1 cellular context compared by ENCODE assay signal in genomic region chr2:20050104-20050711, GRCh38.
TF ChIP-seq lines count a peak whose summit lies in the region.

No MANE protein-coding gene starts in this region.

TF ChIP-seq in K562, 482 proteins besides CTCF, POLR2A, EP300 and RAD21 (continued from another document and continues in another):
- TF ChIP-seq E2F6 (IDR thresholded peaks at IDR 0.05; ENCODE audit: borderline replicate concordance in 1 of 2, extremely low read depth in 1 of 2, insufficient read depth in 1 of 2, insufficient read length in 1 of 2, low read depth in 1 of 2, low read length in 1 of 2, poor library complexity in 1 of 2, severe bottlenecking in 1 of 2) (no peak), FUS (optimal IDR thresholded peaks at IDR 0.05; ENCODE audit: low read depth, low read length) (no peak), SRSF9 (IDR thresholded peaks at IDR 0.05; ENCODE audit: borderline replicate concordance, low read depth, low read length) (no peak), RFX1 (IDR thresholded peaks at IDR 0.05) (no peak), HDAC6 (IDR thresholded peaks at IDR 0.05; ENCODE audit: low read depth, low read length) (no peak), GABPB2 (CRISPR knock-in tag; conservative IDR thresholded peaks at IDR 0.05) (no peak), ZNF277 (CRISPR knock-in tag; IDR thresholded peaks at IDR 0.05; ENCODE audit: borderline replicate concordance) (no peak), TEAD4 (IDR thresholded peaks at IDR 0.05; ENCODE audit: low read length) (peak; percentile 84), TEAD4 (CRISPR knock-in tag; IDR thresholded peaks at IDR 0.05; ENCODE audit: borderline replicate concordance) (no peak), TRIM25 (IDR thresholded peaks at IDR 0.05; ENCODE audit: borderline replicate concordance) (no peak), CBFA2T2 (conservative IDR thresholded peaks at IDR 0.05) (peak; percentile 47; the same call in 1 of the 2 replicates), PREB (CRISPR knock-in tag; IDR thresholded peaks at IDR 0.05) (no peak), PPARD (CRISPR knock-in tag; IDR thresholded peaks at IDR 0.05) (no peak), CTCFL (IDR thresholded peaks at IDR 0.05; ENCODE audit: borderline replicate concordance, insufficient read depth, low read depth, low read length, poor library complexity, severe bottlenecking) (no peak), ZBTB7A (IDR thresholded peaks at IDR 0.05; ENCODE audit: borderline replicate concordance, control insufficient read depth, low read depth, low read length) (no peak), ZHX1 (conservative IDR thresholded peaks at IDR 0.05; ENCODE audit: low read length) (no peak), MTA3 (IDR thresholded peaks at IDR 0.05; ENCODE audit: borderline replicate concordance) (no peak; the same call in 1 of the 2 replicates), TRIM24 (IDR thresholded peaks at IDR 0.05) (no peak), MYBL2 (IDR thresholded peaks at IDR 0.05; ENCODE audit: low read depth) (no peak), MYBL2 (CRISPR knock-in tag; IDR thresholded peaks at IDR 0.05; ENCODE audit: borderline replicate concordance) (no peak), FOS (IDR thresholded peaks at IDR 0.05; ENCODE audit: extremely low read depth, insufficient read length) (no peak), IRF1 (CRISPR knock-in tag; IDR thresholded peaks at IDR 0.05; ENCODE audit: borderline replicate concordance) (no peak), BMI1 (IDR thresholded peaks at IDR 0.05; ENCODE audit: low read length) (no peak), ADNP (tag; IDR thresholded peaks at IDR 0.05) (no peak), FOSL1 (tag; conservative IDR thresholded peaks at IDR 0.05) (peak; percentile 74), SMARCC2 (IDR thresholded peaks at IDR 0.05; ENCODE audit: low read depth) (no peak), SIX5 (IDR thresholded peaks at IDR 0.05; ENCODE audit: borderline replicate concordance in 1 of 2, insufficient read depth in 1 of 2, low read depth in 1 of 2, low read length in 2 of 2) (no peak), HMGXB4 (CRISPR knock-in tag; IDR thresholded peaks at IDR 0.05) (no peak), HINFP (tag; conservative IDR thresholded peaks at IDR 0.05; ENCODE audit: low read depth) (no peak), ZNF766 (CRISPR knock-in tag; conservative IDR thresholded peaks at IDR 0.05) (0 out of 2 replicates have a peak, but pooled peaks have one; percentile 35), SMAD2 (IDR thresholded peaks at IDR 0.05; ENCODE audit: low read depth, low read length) (no peak), TAF1 (IDR thresholded peaks at IDR 0.05; ENCODE audit: control insufficient read depth, extremely low read depth, insufficient read depth, low read length, severe bottlenecking) (no peak), ZNF512 (tag; IDR thresholded peaks at IDR 0.05) (no peak), NFXL1 (CRISPR knock-in tag; IDR thresholded peaks at IDR 0.05) (no peak), ZNF24 (IDR thresholded peaks at IDR 0.05) (no peak), ELF2 (CRISPR knock-in tag; IDR thresholded peaks at IDR 0.05) (no peak), NCOR1 (IDR thresholded peaks at IDR 0.05) (peak; percentile 23; the same call in 1 of the 2 replicates), ZNF175 (CRISPR knock-in tag; IDR thresholded peaks at IDR 0.05; ENCODE audit: low read depth) (no peak), ZNF695 (CRISPR knock-in tag; IDR thresholded peaks at IDR 0.05) (no peak), ZBTB43 (CRISPR knock-in tag; IDR thresholded peaks at IDR 0.05) (no peak), POLR2H (tag; IDR thresholded peaks at IDR 0.05; ENCODE audit: low read depth) (no peak), ZKSCAN8 (CRISPR knock-in tag; IDR thresholded peaks at IDR 0.05) (no peak), KLF1 (tag; IDR thresholded peaks at IDR 0.05) (no peak), KLF10 (CRISPR knock-in tag; IDR thresholded peaks at IDR 0.05) (no peak)
